15 cellular contexts compared by ENCODE assay signal in genomic region chr3:56908004-56908403, GRCh38.
DNase-seq lines count a peak whose midpoint lies in the region; ATAC-seq and TF ChIP-seq lines count a peak whose summit lies in the region.
"Had no signal": no experiment of that assay in that cellular context is flagged by ENCODE, and none has a peak within 500 bp of the region (broad histone marks: within the 10 kb centered on the region; RNA-seq: fewer than 3 reads in every experiment).

No MANE protein-coding gene starts in this region.

- peaks cover 43% of the 10 kb centered on the region for H3K4me1 ChIP-seq in left ventricle myocardium inferior
- H3K4me1 ChIP-seq: BLaER1, HAP-1 had no signal

- H3K9me3 ChIP-seq in left ventricle myocardium inferior (replicated peaks) = no peaks in the 10 kb centered on the region
- H3K9me3 ChIP-seq: BLaER1, HAP-1 had no signal

- no peaks in the 10 kb centered on the region for H3K27me3 ChIP-seq in left ventricle myocardium inferior (ENCODE audit: low read depth)
- H3K27me3 ChIP-seq: BLaER1 had no signal

- H3K4me3 ChIP-seq in left ventricle myocardium inferior = no peak overlapping the region
- H3K4me3 ChIP-seq: BLaER1, HAP-1 had no signal

- intact Hi-C loops in left ventricle myocardium inferior (cut with micrococcal nuclease) (no loop called here), cardiac septum (cut with DNase I) (no loop called here)

- no peak for DNase-seq in T-helper 2 cell treated with Interferon-gamma antibody and Interleukin-4, amounts not matched to agents 5 μg/mL and 100 μg/mL, for 36 hours (ENCODE audit: low spot score)
- DNase-seq in T-helper 2 cell = no peak
- no peak for DNase-seq in left ventricle myocardium inferior
- no peak for DNase-seq in cardiac septum (ENCODE audit: low spot score)
- peak; percentile 50 to 68 for DNase-seq in lung microvascular endothelial cell (ENCODE audit: low read depth in 2 of 2)
- DNase-seq in ACHN = no peak
- DNase-seq: AML-193, DMS53, GF-D8, GOT3 had no signal

- H3K36me3 ChIP-seq in left ventricle myocardium inferior = no peaks in the 10 kb centered on the region
- H3K36me3 ChIP-seq: BLaER1, HAP-1 had no signal

- peaks cover 40% of the 10 kb centered on the region for H3K4me1 Mint-ChIP-seq in T-helper 2 cell treated with Interferon-gamma antibody and Interleukin-4, amounts not matched to agents 5 μg/mL and 100 μg/mL, for 36 hours (ENCODE audit: low read depth)

- peaks cover 43% of the 10 kb centered on the region for H3K36me3 Mint-ChIP-seq in T-helper 2 cell treated with Interferon-gamma antibody and Interleukin-4, amounts not matched to agents 5 μg/mL and 100 μg/mL, for 36 hours (ENCODE audit: low read depth)

- H3K27me3 Mint-ChIP-seq in T-helper 2 cell treated with Interferon-gamma antibody and Interleukin-4, amounts not matched to agents 5 μg/mL and 100 μg/mL, for 36 hours (ENCODE audit: low read depth) = no peaks in the 10 kb centered on the region

- no peak overlapping the region for H3K4me3 Mint-ChIP-seq in T-helper 2 cell treated with Interferon-gamma antibody and Interleukin-4, amounts not matched to agents 5 μg/mL and 100 μg/mL, for 36 hours

- no peak for ATAC-seq in HG03045 (IDR thresholded peaks at IDR 0.05; ENCODE audit: unreplicated experiment)

- in situ Hi-C loops in ACHN (cut with HindIII; ENCODE audit: low pct_ligation_motif_present, low pct_unique_long_range_greater_than_20kb, low sequenced_read_pairs) = no loop called here

- H3K9me3 Mint-ChIP-seq in T-helper 2 cell treated with Interferon-gamma antibody and Interleukin-4, amounts not matched to agents 5 μg/mL and 100 μg/mL, for 36 hours = no peaks in the 10 kb centered on the region

- no peak for TF ChIP-seq CTCF in left ventricle myocardium inferior (IDR thresholded peaks at IDR 0.05; ENCODE audit: borderline replicate concordance)

- peak overlapping the region; percentile 8 for H3K27ac Mint-ChIP-seq in T-helper 2 cell treated with Interferon-gamma antibody and Interleukin-4, amounts not matched to agents 5 μg/mL and 100 μg/mL, for 36 hours

- H3K27ac ChIP-seq in left ventricle myocardium inferior (replicated peaks) = peak overlapping the region; percentile 64
- H3K27ac ChIP-seq: 22Rv1, BLaER1, HL-60 had no signal

Comparison
In these comparisons a context has a peak if more than half of its experiments do, and no peak if none do; other contexts are left out.
1. DNase-seq: peak in lung microvascular endothelial cell (2 of 2); none in T-helper 2 cell treated with Interferon-gamma antibody and Interleukin-4, amounts not matched to agents 5 μg/mL and 100 μg/mL, for 36 hours (single experiment), T-helper 2 cell (0 of 5), left ventricle myocardium inferior (single experiment), cardiac septum (single experiment) and ACHN (single experiment).